Comparison of ENCODE assay signal across 1 cellular context in genomic region chr5:147170603-147171002, GRCh38.
TF ChIP-seq lines count a peak whose summit lies in the region.

No MANE protein-coding gene starts in this region.

TF ChIP-seq in HepG2, 621 proteins besides CTCF, POLR2A, EP300 and RAD21 (continued from another document and continues in another):
- TF ChIP-seq, protein P1, sequence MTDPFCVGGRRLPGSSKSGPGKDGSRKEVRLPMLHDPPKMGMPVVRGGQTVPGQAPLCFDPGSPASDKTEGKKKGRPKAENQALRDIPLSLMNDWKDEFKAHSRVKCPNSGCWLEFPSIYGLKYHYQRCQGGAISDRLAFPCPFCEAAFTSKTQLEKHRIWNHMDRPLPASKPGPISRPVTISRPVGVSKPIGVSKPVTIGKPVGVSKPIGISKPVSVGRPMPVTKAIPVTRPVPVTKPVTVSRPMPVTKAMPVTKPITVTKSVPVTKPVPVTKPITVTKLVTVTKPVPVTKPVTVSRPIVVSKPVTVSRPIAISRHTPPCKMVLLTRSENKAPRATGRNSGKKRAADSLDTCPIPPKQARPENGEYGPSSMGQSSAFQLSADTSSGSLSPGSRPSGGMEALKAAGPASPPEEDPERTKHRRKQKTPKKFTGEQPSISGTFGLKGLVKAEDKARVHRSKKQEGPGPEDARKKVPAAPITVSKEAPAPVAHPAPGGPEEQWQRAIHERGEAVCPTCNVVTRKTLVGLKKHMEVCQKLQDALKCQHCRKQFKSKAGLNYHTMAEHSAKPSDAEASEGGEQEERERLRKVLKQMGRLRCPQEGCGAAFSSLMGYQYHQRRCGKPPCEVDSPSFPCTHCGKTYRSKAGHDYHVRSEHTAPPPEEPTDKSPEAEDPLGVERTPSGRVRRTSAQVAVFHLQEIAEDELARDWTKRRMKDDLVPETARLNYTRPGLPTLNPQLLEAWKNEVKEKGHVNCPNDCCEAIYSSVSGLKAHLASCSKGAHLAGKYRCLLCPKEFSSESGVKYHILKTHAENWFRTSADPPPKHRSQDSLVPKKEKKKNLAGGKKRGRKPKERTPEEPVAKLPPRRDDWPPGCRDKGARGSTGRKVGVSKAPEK (CRISPR knock-in tag; IDR thresholded peaks at IDR 0.05; ENCODE audit: borderline replicate concordance): peak; percentile 54; the same call in 1 of the 2 replicates
- TF ChIP-seq MIXL1 (CRISPR knock-in tag; IDR thresholded peaks at IDR 0.05) (peak; percentile 42; the same call in 1 of the 2 replicates), MED8 (CRISPR knock-in tag; IDR thresholded peaks at IDR 0.05; ENCODE audit: insufficient replicate concordance) (no peak), ISL2 (CRISPR knock-in tag; IDR thresholded peaks at IDR 0.05) (peak; percentile 57), NFKBIZ (CRISPR knock-in tag; IDR thresholded peaks at IDR 0.05) (peak; percentile 90), ZNF674 (CRISPR knock-in tag; IDR thresholded peaks at IDR 0.05; ENCODE audit: low read depth) (no peak), TBX2 (CRISPR knock-in tag; IDR thresholded peaks at IDR 0.05; ENCODE audit: borderline replicate concordance) (peak; percentile 78), DPF2 (CRISPR knock-in tag; IDR thresholded peaks at IDR 0.05; ENCODE audit: borderline replicate concordance, low read depth) (peak; percentile 73), ZNF546 (CRISPR knock-in tag; conservative IDR thresholded peaks at IDR 0.05) (no peak), RARA (CRISPR knock-in tag; IDR thresholded peaks at IDR 0.05) (peak; percentile 97), HMGXB4 (CRISPR knock-in tag; IDR thresholded peaks at IDR 0.05; ENCODE audit: borderline replicate concordance in 1 of 2, low read depth in 1 of 2) (peak in 1 of 2 experiments; percentile 36; a peak in 1 of 4 replicates), TFDP1 (CRISPR knock-in tag; IDR thresholded peaks at IDR 0.05; ENCODE audit: borderline replicate concordance) (peak; percentile 55; the same call in 1 of the 2 replicates), ZNF574 (CRISPR knock-in tag; IDR thresholded peaks at IDR 0.05) (peak; percentile 42; the same call in 1 of the 2 replicates), FOSL2 (CRISPR knock-in tag; IDR thresholded peaks at IDR 0.05) (peak; percentile 91), HNF4G (IDR thresholded peaks at IDR 0.05; ENCODE audit: borderline replicate concordance, low read depth, low read length) (peak; percentile 95), HNF4G (CRISPR knock-in tag; IDR thresholded peaks at IDR 0.05; ENCODE audit: borderline replicate concordance, low read depth) (peak; percentile 95), POLR2G (IDR thresholded peaks at IDR 0.05; ENCODE audit: low read depth, low read length) (no peak), NR2F6 (IDR thresholded peaks at IDR 0.05) (peak; percentile 83), NR2F6 (CRISPR knock-in tag; IDR thresholded peaks at IDR 0.05) (peak; percentile 95), TARDBP (CRISPR knock-in tag; IDR thresholded peaks at IDR 0.05) (peak; percentile 48; the same call in 1 of the 2 replicates), ZIK1 (CRISPR knock-in tag; IDR thresholded peaks at IDR 0.05; ENCODE audit: borderline replicate concordance, low read depth) (no peak), HOXA5 (CRISPR knock-in tag; IDR thresholded peaks at IDR 0.05) (0 out of 2 replicates have a peak, but pooled peaks have one; percentile 24), NR2C2 (CRISPR knock-in tag; IDR thresholded peaks at IDR 0.05; ENCODE audit: borderline replicate concordance) (peak; percentile 74), NR2F1 (CRISPR knock-in tag; IDR thresholded peaks at IDR 0.05) (peak; percentile 81 to 86), REST (IDR thresholded peaks at IDR 0.05; ENCODE audit: borderline replicate concordance in 1 of 2, low read depth in 1 of 2, low read length in 2 of 2) (peak in 1 of 2 experiments; percentile 41; a peak in 1 of 4 replicates), BCL6 (CRISPR knock-in tag; IDR thresholded peaks at IDR 0.05) (peak; percentile 75), AHR (CRISPR knock-in tag; IDR thresholded peaks at IDR 0.05) (0 out of 2 replicates have a peak, but pooled peaks have one; percentile 39), MYC (CRISPR knock-in tag; IDR thresholded peaks at IDR 0.05; ENCODE audit: borderline replicate concordance) (peak; percentile 75), MEF2D (CRISPR knock-in tag; IDR thresholded peaks at IDR 0.05) (0 out of 2 replicates have a peak, but pooled peaks have one; percentile 36)
- TF ChIP-seq, protein P2, sequence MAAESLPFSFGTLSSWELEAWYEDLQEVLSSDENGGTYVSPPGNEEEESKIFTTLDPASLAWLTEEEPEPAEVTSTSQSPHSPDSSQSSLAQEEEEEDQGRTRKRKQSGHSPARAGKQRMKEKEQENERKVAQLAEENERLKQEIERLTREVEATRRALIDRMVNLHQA (CRISPR knock-in tag; IDR thresholded peaks at IDR 0.05): no peak
- TF ChIP-seq, protein P3, sequence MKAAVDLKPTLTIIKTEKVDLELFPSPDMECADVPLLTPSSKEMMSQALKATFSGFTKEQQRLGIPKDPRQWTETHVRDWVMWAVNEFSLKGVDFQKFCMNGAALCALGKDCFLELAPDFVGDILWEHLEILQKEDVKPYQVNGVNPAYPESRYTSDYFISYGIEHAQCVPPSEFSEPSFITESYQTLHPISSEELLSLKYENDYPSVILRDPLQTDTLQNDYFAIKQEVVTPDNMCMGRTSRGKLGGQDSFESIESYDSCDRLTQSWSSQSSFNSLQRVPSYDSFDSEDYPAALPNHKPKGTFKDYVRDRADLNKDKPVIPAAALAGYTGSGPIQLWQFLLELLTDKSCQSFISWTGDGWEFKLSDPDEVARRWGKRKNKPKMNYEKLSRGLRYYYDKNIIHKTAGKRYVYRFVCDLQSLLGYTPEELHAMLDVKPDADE (CRISPR knock-in tag; IDR thresholded peaks at IDR 0.05): no peak
- TF ChIP-seq, protein P4, sequence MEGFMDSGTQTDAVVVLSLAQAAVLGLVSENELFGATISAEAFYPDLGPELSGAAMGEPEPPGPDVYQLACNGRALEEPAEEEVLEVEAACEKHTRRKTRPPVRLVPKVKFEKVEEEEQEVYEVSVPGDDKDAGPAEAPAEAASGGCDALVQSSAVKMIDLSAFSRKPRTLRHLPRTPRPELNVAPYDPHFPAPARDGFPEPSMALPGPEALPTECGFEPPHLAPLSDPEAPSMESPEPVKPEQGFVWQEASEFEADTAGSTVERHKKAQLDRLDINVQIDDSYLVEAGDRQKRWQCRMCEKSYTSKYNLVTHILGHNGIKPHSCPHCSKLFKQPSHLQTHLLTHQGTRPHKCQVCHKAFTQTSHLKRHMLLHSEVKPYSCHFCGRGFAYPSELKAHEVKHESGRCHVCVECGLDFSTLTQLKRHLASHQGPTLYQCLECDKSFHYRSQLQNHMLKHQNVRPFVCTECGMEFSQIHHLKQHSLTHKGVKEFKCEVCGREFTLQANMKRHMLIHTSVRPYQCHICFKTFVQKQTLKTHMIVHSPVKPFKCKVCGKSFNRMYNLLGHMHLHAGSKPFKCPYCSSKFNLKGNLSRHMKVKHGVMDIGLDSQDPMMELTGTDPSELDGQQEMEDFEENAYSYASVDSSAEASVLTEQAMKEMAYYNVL (CRISPR knock-in tag; IDR thresholded peaks at IDR 0.05; ENCODE audit: borderline replicate concordance): peak; percentile 79; the same call in 1 of the 2 replicates
- TF ChIP-seq, protein P5, sequence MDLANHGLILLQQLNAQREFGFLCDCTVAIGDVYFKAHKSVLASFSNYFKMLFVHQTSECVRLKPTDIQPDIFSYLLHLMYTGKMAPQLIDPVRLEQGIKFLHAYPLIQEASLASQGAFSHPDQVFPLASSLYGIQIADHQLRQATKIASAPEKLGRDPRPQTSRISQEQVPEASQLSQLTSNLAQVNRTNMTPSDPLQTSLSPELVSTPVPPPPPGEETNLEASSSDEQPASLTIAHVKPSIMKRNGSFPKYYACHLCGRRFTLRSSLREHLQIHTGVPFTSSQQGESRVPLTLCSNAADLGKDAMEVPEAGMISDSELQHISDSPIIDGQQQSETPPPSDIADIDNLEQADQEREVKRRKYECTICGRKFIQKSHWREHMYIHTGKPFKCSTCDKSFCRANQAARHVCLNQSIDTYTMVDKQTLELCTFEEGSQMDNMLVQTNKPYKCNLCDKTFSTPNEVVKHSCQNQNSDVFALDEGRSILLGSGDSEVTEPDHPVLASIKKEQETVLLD (CRISPR knock-in tag; IDR thresholded peaks at IDR 0.05; ENCODE audit: low read depth): peak; percentile 34; the same call in 1 of the 2 replicates
- TF ChIP-seq, protein P6, sequence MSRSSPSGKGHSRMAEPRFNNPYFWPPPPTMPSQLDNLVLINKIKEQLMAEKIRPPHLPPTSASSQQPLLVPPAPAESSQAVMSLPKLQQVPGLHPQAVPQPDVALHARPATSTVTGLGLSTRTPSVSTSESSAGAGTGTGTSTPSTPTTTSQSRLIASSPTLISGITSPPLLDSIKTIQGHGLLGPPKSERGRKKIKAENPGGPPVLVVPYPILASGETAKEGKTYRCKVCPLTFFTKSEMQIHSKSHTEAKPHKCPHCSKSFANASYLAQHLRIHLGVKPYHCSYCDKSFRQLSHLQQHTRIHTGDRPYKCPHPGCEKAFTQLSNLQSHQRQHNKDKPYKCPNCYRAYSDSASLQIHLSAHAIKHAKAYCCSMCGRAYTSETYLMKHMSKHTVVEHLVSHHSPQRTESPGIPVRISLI (CRISPR knock-in tag; IDR thresholded peaks at IDR 0.05; ENCODE audit: borderline replicate concordance): peak; percentile 33; the same call in 1 of the 2 replicates
- TF ChIP-seq, protein P7, sequence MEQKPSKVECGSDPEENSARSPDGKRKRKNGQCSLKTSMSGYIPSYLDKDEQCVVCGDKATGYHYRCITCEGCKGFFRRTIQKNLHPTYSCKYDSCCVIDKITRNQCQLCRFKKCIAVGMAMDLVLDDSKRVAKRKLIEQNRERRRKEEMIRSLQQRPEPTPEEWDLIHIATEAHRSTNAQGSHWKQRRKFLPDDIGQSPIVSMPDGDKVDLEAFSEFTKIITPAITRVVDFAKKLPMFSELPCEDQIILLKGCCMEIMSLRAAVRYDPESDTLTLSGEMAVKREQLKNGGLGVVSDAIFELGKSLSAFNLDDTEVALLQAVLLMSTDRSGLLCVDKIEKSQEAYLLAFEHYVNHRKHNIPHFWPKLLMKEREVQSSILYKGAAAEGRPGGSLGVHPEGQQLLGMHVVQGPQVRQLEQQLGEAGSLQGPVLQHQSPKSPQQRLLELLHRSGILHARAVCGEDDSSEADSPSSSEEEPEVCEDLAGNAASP (CRISPR knock-in tag; IDR thresholded peaks at IDR 0.05; ENCODE audit: borderline replicate concordance): peak; percentile 76
- TF ChIP-seq, protein P8, sequence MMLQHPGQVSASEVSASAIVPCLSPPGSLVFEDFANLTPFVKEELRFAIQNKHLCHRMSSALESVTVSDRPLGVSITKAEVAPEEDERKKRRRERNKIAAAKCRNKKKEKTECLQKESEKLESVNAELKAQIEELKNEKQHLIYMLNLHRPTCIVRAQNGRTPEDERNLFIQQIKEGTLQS (CRISPR knock-in tag; IDR thresholded peaks at IDR 0.05): peak; percentile 84
